Comparison of ENCODE assay signal across 19 cellular contexts in the genomic region with DNA sequence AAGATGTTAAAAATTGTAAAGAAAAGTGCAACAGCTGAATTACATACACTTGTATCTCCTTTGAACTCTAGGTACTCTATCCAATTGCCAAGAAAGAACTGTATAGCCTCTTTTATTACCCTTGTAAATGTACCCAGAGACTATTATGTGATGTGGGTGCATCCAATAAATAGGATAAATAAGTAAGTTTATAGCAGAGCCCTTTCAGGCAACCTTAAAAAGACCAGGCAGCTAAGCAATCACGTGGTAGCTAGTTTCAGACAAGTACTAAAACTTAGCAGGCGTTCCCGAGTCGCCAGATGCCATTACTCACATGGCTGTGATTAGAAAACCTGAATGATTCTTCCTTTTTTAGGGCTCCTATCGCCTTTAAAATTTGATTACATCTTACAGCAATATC.
DNase-seq lines count a peak whose midpoint lies in the region; ATAC-seq and FAIRE-seq lines count a peak whose summit lies in the region.
"Had no signal": no experiment of that assay in that cellular context is flagged by ENCODE, and none has a peak within 500 bp of the region (broad histone marks: within the 10 kb centered on the region; RNA-seq: fewer than 3 reads in every experiment).

No MANE protein-coding gene starts in this region.

- DNase-seq in AG20443 (ENCODE audit: low spot score) (peak; percentile 11), left colon (peak in 1 of 2 donors; percentile 7), trophoblast cell (no peak), NCI-H1048 (lab: John Stamatoyannopoulos, UW) (no peak), mucosa of gallbladder (ENCODE audit: low spot score) (no peak)
- DNase-seq: 8988T; ACHN; C1 segment of cervical spinal cord; Calu3; CD4-positive, alpha-beta T cell; DMS 273 treated with DMSO at 0.1 percent for 48 hours; H7 had no signal

- no peak overlapping the region for H2AK5ac ChIP-seq in trophoblast cell (ENCODE audit: low read length)

- H3K18ac ChIP-seq in trophoblast cell (ENCODE audit: low read length) = no peak overlapping the region

- H2BK5ac ChIP-seq in trophoblast cell (ENCODE audit: low read depth, low read length, poor library complexity) = no peak overlapping the region

- H4K91ac ChIP-seq in trophoblast cell (ENCODE audit: low read depth, low read length) = no peak overlapping the region

- no peak overlapping the region for H3K23ac ChIP-seq in trophoblast cell (ENCODE audit: low read length)

- no peak overlapping the region for H2BK12ac ChIP-seq in trophoblast cell (ENCODE audit: low read length)

- peak; percentile 4 for FAIRE-seq in endometrium (lab: Jason Lieb, UNC)
- FAIRE-seq: GM12878, GM18507 had no signal

- peak; percentile 93 for ATAC-seq in left colon
- ATAC-seq in GM21515 (IDR thresholded peaks at IDR 0.05; ENCODE audit: unreplicated experiment) = no peak
- ATAC-seq in HG03571 (IDR thresholded peaks at IDR 0.05; ENCODE audit: unreplicated experiment) = no peak
- ATAC-seq: GM23338 had no signal

- H3K14ac ChIP-seq in trophoblast cell (ENCODE audit: low read length) = no peak overlapping the region

- H3K79me1 ChIP-seq in trophoblast cell (ENCODE audit: low read length) = peaks cover 5% of the 10 kb centered on the region

- no peaks in the 10 kb centered on the region for H3K9me3 ChIP-seq in trophoblast cell (ENCODE audit: insufficient read depth, low read depth, low read length)

- no peak overlapping the region for H3K4ac ChIP-seq in trophoblast cell (ENCODE audit: low read depth, low read length)

- no CpG with 5 or more reads among the region's 5 CpGs for WGBS in trophoblast cell (ENCODE audit: extremely low coverage, insufficient coverage, insufficient read length)

- H4K12ac ChIP-seq in trophoblast cell (ENCODE audit: low read depth, low read length) = no peak overlapping the region

- H4K8ac ChIP-seq in trophoblast cell (ENCODE audit: low read depth, low read length) = no peak overlapping the region

- peaks cover 2 to 10% of the 10 kb centered on the region in 2 experiments for H3K4me1 ChIP-seq in trophoblast cell (ENCODE audit: control insufficient read depth in 1 of 2, insufficient read depth in 2 of 2, low read length in 2 of 2)

- intact Hi-C loops in left colon (cut with DNase I, micrococcal nuclease) = no loop called here

- no peak overlapping the region for H2BK120ac ChIP-seq in trophoblast cell (ENCODE audit: insufficient read depth, low read length, poor library complexity)

- no peaks in the 10 kb centered on the region for H3K27me3 ChIP-seq in trophoblast cell (ENCODE audit: insufficient read depth, low read length)

- H3K9ac ChIP-seq in trophoblast cell (ENCODE audit: low read length) = no peak overlapping the region

- H3K79me2 ChIP-seq in trophoblast cell (ENCODE audit: control insufficient read depth, insufficient read depth, low read length, poor library complexity) = no peaks in the 10 kb centered on the region

- H2AFZ ChIP-seq in trophoblast cell (ENCODE audit: insufficient read depth, low read length, poor library complexity) = no peak overlapping the region
- H2AFZ ChIP-seq: GM23338 had no signal

- H3K4me2 ChIP-seq in trophoblast cell (ENCODE audit: low read length) = no peak overlapping the region
- H3K4me2 ChIP-seq: GM23338 had no signal

- H3K27ac ChIP-seq in trophoblast cell (ENCODE audit: low read depth, low read length) = peak overlapping the region; percentile 59
- H3K27ac ChIP-seq: HL-60 had no signal

- no peak overlapping the region for H3K4me3 ChIP-seq in trophoblast cell (ENCODE audit: low read depth, low read length)
- H3K4me3 ChIP-seq: GM12878, GM23338 had no signal

- no peaks in the 10 kb centered on the region for H3K36me3 ChIP-seq in trophoblast cell (ENCODE audit: control insufficient read depth in 1 of 2, insufficient read depth in 2 of 2, low read length in 2 of 2)
